Comparison of ENCODE assay signal across 23 cellular contexts in genomic region chr1:99975569-99975968, GRCh38. TPM values are rescaled to one million over a fixed set of nuclear protein-coding genes. Genes with fewer than 3 reads are reported as not detected.
DNase-seq lines count a peak whose midpoint lies in the region; ATAC-seq and TF ChIP-seq lines count a peak whose summit lies in the region.
"Had no signal": no experiment of that assay in that cellular context is flagged by ENCODE, and none has a peak within 500 bp of the region (broad histone marks: within the 10 kb centered on the region; RNA-seq: fewer than 3 reads in every experiment).

No MANE protein-coding gene starts in this region.

- peaks cover 19% of the 10 kb centered on the region for H3K4me1 Mint-ChIP-seq in central memory CD8-positive, alpha-beta T cell

- H3K4me1 ChIP-seq in PC-3 (ENCODE audit: insufficient read depth, low read length) (peaks cover 26% of the 10 kb centered on the region), transverse colon (peaks cover 3 to 72% (median 34%) of the 10 kb centered on the region in 4 donors)
- H3K4me1 ChIP-seq: SJCRH30 had no signal

- H3K27ac ChIP-seq in PC-3 (ENCODE audit: low read length), result no peak overlapping the region
- peak overlapping the region; percentile 80 to 89 (median 83) for H3K27ac ChIP-seq in transverse colon
- H3K27ac ChIP-seq: GM23248, SJCRH30 had no signal

- POLR2A ChIA-PET in PC-3 (lab: Charles Lee; ENCODE audit: unreplicated experiment), result no interaction called here

- TF ChIP-seq POLR2A in transverse colon (IDR thresholded peaks at IDR 0.05), result no peak

- TF ChIP-seq EP300 in transverse colon (IDR thresholded peaks at IDR 0.05; ENCODE audit: low read depth), result no peak

- H3K9me3 ChIP-seq in PC-3 (ENCODE audit: low read length) (no peaks in the 10 kb centered on the region), transverse colon (no peaks in the 10 kb centered on the region)
- H3K9me3 ChIP-seq: SJCRH30 had no signal

- H3K9me2 ChIP-seq in PC-3 (replicated peaks; ENCODE audit: low read length), result no peaks in the 10 kb centered on the region

- in situ Hi-C loops in transverse colon (cut with MboI; ENCODE audit: low pct_ligation_motif_present in 1 of 4, low pct_unique_long_range_greater_than_20kb in 1 of 4, low sequenced_read_pairs in 3 of 4), result no loop called here

- CTCF ChIA-PET in PC-3 (lab: Charles Lee), result no interaction called here

- DNase-seq in PC-3 (peak; percentile 25), left lobe of liver (ENCODE audit: low spot score) (no peak), transverse colon (peak; percentile 48), DMS79 treated with DMSO at 0.1 percent for 48 hours (lab: John Stamatoyannopoulos, UW) (no peak), occipital lobe (lab: John Stamatoyannopoulos, UW) (no peak), NCI-H774 (lab: John Stamatoyannopoulos, UW) (no peak)
- no peak for DNase-seq in central memory CD8-positive, alpha-beta T cell (ENCODE audit: low spot score in 2 of 2)
- DNase-seq: CD4-positive, alpha-beta T cell; COR-L47; DMS 273 treated with DMSO at 0.1 percent for 48 hours; DND-41; GM23248; H9; HFFc6; Kasumi-1; NCI-H1092 treated with DMSO at 0.1 percent for 48 hours; NCI-H1436 treated with DMSO at 0.1 percent for 48 hours; NCI-H1930; NCI-H2227 treated with DMSO at 0.1 percent for 48 hours; NCI-H510A; NK-92 treated with Interleukin-12 subunit alpha and Interleukin-12 subunit beta, amount 100 ng/mL, for 24 hours; SJCRH30 had no signal

- H3K27ac Mint-ChIP-seq in central memory CD8-positive, alpha-beta T cell (ENCODE audit: low read depth), result peak overlapping the region; percentile 19
- H3K27ac Mint-ChIP-seq: CD4-positive, alpha-beta T cell; H9; HFFc6 had no signal

- ATAC-seq in PC-3 (peak; percentile 44), left lobe of liver (peak; percentile 54)
- ATAC-seq in central memory CD8-positive, alpha-beta T cell (replicated peaks; ENCODE audit: extremely low read depth, poor library complexity, severe bottlenecking), result no peak
- ATAC-seq: Panc1 had no signal

- H3K36me3 ChIP-seq in PC-3 (ENCODE audit: low read depth, low read length) (peaks cover 16% of the 10 kb centered on the region; the same call in 1 of the 2 replicates), transverse colon (no peaks in the 10 kb centered on the region)

- H3K36me3 Mint-ChIP-seq in central memory CD8-positive, alpha-beta T cell (ENCODE audit: insufficient read depth), result peaks cover 18% of the 10 kb centered on the region

- no peak overlapping the region for H2AFZ ChIP-seq in PC-3 (ENCODE audit: low read length)
- H2AFZ ChIP-seq: GM23248 had no signal

- H4K20me1 ChIP-seq in PC-3 (ENCODE audit: low read length), result peaks cover 4% of the 10 kb centered on the region

- H3K4me3 ChIP-seq in PC-3 (ENCODE audit: low read length), result no peak overlapping the region
- no peak overlapping the region for H3K4me3 ChIP-seq in transverse colon
- H3K4me3 ChIP-seq: GM23248, SJCRH30 had no signal

- no TSS peak for BruUV-seq in PC-3 (replicated peaks; lab: Mats Ljungman, UMichigan)

- H3K9me3 Mint-ChIP-seq in central memory CD8-positive, alpha-beta T cell, result no peaks in the 10 kb centered on the region
- H3K9me3 Mint-ChIP-seq: CD4-positive, alpha-beta T cell; H9; HFFc6 had no signal

- H3K27me3 Mint-ChIP-seq in central memory CD8-positive, alpha-beta T cell, result no peaks in the 10 kb centered on the region
- H3K27me3 Mint-ChIP-seq: CD4-positive, alpha-beta T cell had no signal

- H3K27me3 ChIP-seq in PC-3 (ENCODE audit: low read length), result no peaks in the 10 kb centered on the region
- no peaks in the 10 kb centered on the region for H3K27me3 ChIP-seq in transverse colon
- H3K27me3 ChIP-seq: SJCRH30 had no signal

- no peaks in the 10 kb centered on the region for H3F3A ChIP-seq in PC-3 (ENCODE audit: low read length, unreplicated experiment)

- no peak overlapping the region for H3K4me3 Mint-ChIP-seq in central memory CD8-positive, alpha-beta T cell
- H3K4me3 Mint-ChIP-seq: CD4-positive, alpha-beta T cell; H9; HFFc6 had no signal

- H3K9ac ChIP-seq in PC-3 (ENCODE audit: low read length), result no peak overlapping the region
- H3K9ac ChIP-seq: GM23248 had no signal

- intact Hi-C loops in PC-3 (cut with micrococcal nuclease) (no loop called here), transverse colon (cut with DNase I; ENCODE audit: low total_unique reads) (no loop called here)

- WGBS in transverse colon (ENCODE audit: low coverage in 1 of 2), 2 donors, result 43 to 66% methylated on average over 4 of the region's 4 CpGs

- peaks cover 83% of the 10 kb centered on the region for H3K79me2 ChIP-seq in PC-3 (ENCODE audit: low read length)

- TF ChIP-seq CTCF in PC-3 (conservative IDR thresholded peaks at IDR 0.05; ENCODE audit: low read depth, low read length), result no peak
- TF ChIP-seq CTCF in transverse colon (IDR thresholded peaks at IDR 0.05), result no peak

- peak overlapping the region; percentile 16; the same call in 1 of the 2 replicates for H3K4me2 ChIP-seq in PC-3 (ENCODE audit: low read length)

RNA-seq across cellular contexts. Expression of gene SLC35A3, which starts 5.8 kb away (rescaled TPM):
- total RNA-seq in PC-3 (2014; rRNA removed), result 31.4 and 46.5 TPM in 2 replicates
- 26.3 TPM for total RNA-seq in left lobe of liver
- total RNA-seq in transverse colon, result 100 to 1,000 TPM in 2 of 4 donors, 10 to 100 TPM in 2; 74.4 to 151 (median 111) TPM
- total RNA-seq in occipital lobe, result 44.1 TPM

Comparison
In these comparisons a context has a peak if more than half of its experiments do, and no peak if none do; other contexts are left out.
1. DNase-seq: peak in PC-3 (single experiment) and transverse colon (single experiment); none in central memory CD8-positive, alpha-beta T cell (0 of 2), left lobe of liver (single experiment), DMS79 treated with DMSO at 0.1 percent for 48 hours (single experiment), occipital lobe (single experiment) and NCI-H774 (single experiment).